8 cellular contexts compared by ENCODE assay signal in genomic region chr5:132866342-132867045, GRCh38. TPM values are rescaled to one million over a fixed set of nuclear protein-coding genes. Genes with fewer than 3 reads are reported as not detected.
DNase-seq lines count a peak whose midpoint lies in the region; ATAC-seq and TF ChIP-seq lines count a peak whose summit lies in the region.

TSS of gene GDF9 (minus strand) at chr5:132866469. CDS start at chr5:132864533, 1,936 bp downstream.
TSS of gene UQCRQ (plus strand) at chr5:132866642. CDS start at chr5:132866882, 240 bp downstream.

- peaks cover 8% of the 10 kb centered on the region for H3K36me3 ChIP-seq in CD4-positive, alpha-beta memory T cell (ENCODE audit: insufficient read depth, low read length)
- H3K36me3 ChIP-seq in duodenal mucosa (ENCODE audit: control insufficient read depth in 1 of 2, insufficient read depth in 2 of 2, low read length in 2 of 2) = peaks cover 15 to 25% of the 10 kb centered on the region in 2 donors

- 0% methylated on average over 36 to 37 of the region's 55 CpGs for WGBS in lower leg skin, 2 donors

- H3K4me1 ChIP-seq in CD4-positive, alpha-beta memory T cell (ENCODE audit: insufficient read depth, low read length) = peaks cover 21% of the 10 kb centered on the region
- peaks cover 17 to 19% of the 10 kb centered on the region in 2 donors for H3K4me1 ChIP-seq in duodenal mucosa (ENCODE audit: control insufficient read depth in 1 of 2, insufficient read depth in 2 of 2, low read length in 2 of 2)

- peak in 1 of 2 donors; percentile 16 for TF ChIP-seq POLR2A in lower leg skin (IDR thresholded peaks at IDR 0.05)

- peak within 1 kb of the TSS; percentile 95 to 100 (median 100) for H3K4me3 Mint-ChIP-seq in CD4-positive, alpha-beta memory T cell
- H3K4me3 Mint-ChIP-seq in activated CD4-positive, alpha-beta memory T cell treated with anti-CD3 and anti-CD28 coated beads, Interleukin-2, amount 10 ng/mL, durations not matched to agents 7 days and 5 days = peak within 1 kb of the TSS; percentile 96

- H3K9ac ChIP-seq in duodenal mucosa (ENCODE audit: low read depth in 1 of 2, low read length in 2 of 2) = peak within 1 kb of the TSS; percentile 98 to 100

- H3K9me3 Mint-ChIP-seq in CD4-positive, alpha-beta memory T cell = no peaks in the 10 kb centered on the region
- H3K9me3 Mint-ChIP-seq in activated CD4-positive, alpha-beta memory T cell treated with anti-CD3 and anti-CD28 coated beads, Interleukin-2, amount 10 ng/mL, durations not matched to agents 7 days and 5 days = no peaks in the 10 kb centered on the region

- peaks cover 18 to 29% (median 22%) of the 10 kb centered on the region in 4 donors for H3K4me1 Mint-ChIP-seq in CD4-positive, alpha-beta memory T cell
- H3K4me1 Mint-ChIP-seq in activated CD4-positive, alpha-beta memory T cell treated with anti-CD3 and anti-CD28 coated beads, Interleukin-2, amount 10 ng/mL, durations not matched to agents 7 days and 5 days = peaks cover 31% of the 10 kb centered on the region

- H3K27ac ChIP-seq in CD4-positive, alpha-beta memory T cell (ENCODE audit: low read depth, low read length) = peak within 1 kb of the TSS; percentile 93
- peak within 1 kb of the TSS; percentile 93 for H3K27ac ChIP-seq in duodenal mucosa (ENCODE audit: low read depth, low read length)

- peak; percentile 98 for ATAC-seq in GM19438 (IDR thresholded peaks at IDR 0.05; ENCODE audit: low read depth, unreplicated experiment)
- ATAC-seq in HG03575 (IDR thresholded peaks at IDR 0.05; ENCODE audit: extremely low read depth, insufficient number of reproducible peaks, low FRiP score, unreplicated experiment) = peak; percentile 96

- DNase-seq in CD4-positive, alpha-beta memory T cell = peak; percentile 92 to 98 (median 96)
- DNase-seq in NCI-H82 (lab: John Stamatoyannopoulos, UW) = peak; percentile 99
- DNase-seq in activated CD4-positive, alpha-beta memory T cell treated with anti-CD3 and anti-CD28 coated beads, Interleukin-2, amount 10 ng/mL, durations not matched to agents 7 days and 5 days = peak; percentile 93
- peak; percentile 96 to 99 for DNase-seq in lower leg skin (ENCODE audit: low spot score in 2 of 2)
- peak; percentile 70 to 90 for DNase-seq in stimulated activated CD4-positive, alpha-beta T cell treated with anti-CD3 and anti-CD28 coated beads, Interleukin-4, amount 100 ng/mL, for 48 hours (ENCODE audit: low read depth in 2 of 2)

- H3K27ac Mint-ChIP-seq in CD4-positive, alpha-beta memory T cell = peak within 1 kb of the TSS; percentile 96 to 100 (median 100)
- peak within 1 kb of the TSS; percentile 94 for H3K27ac Mint-ChIP-seq in activated CD4-positive, alpha-beta memory T cell treated with anti-CD3 and anti-CD28 coated beads, Interleukin-2, amount 10 ng/mL, durations not matched to agents 7 days and 5 days

- POLR2A ChIA-PET in CD4-positive, alpha-beta memory T cell (lab: Charles Lee; ENCODE audit: partially characterized antibody) = interaction anchor here (0.7 to 2.4 kb wide), 13 partner anchors 10 to 1545 kb away, joined by 3 to 18 read pairs (median 5); partner anchors contain the start of genes AFF4, CDKN2AIPNL, HSPA4 and IRF1
- POLR2A ChIA-PET in activated CD4-positive, alpha-beta memory T cell treated with anti-CD3 and anti-CD28 coated beads, Interleukin-2, amount 10 ng/mL, durations not matched to agents 7 days and 5 days (lab: Charles Lee) = interaction anchor here (0.5 to 4.0 kb wide), 15 partner anchors 10 to 455 kb away, joined by 3 to 25 read pairs (median 3); partner anchors contain the start of genes AFF4, HSPA4, IRF1 and KIF3A

- CTCF ChIA-PET in CD4-positive, alpha-beta memory T cell (lab: Charles Lee; ENCODE audit: partially characterized antibody) = interaction anchor here (1.5 to 4.3 kb wide), 2 partner anchors 17 to 341 kb away, joined by 3 to 23 read pairs; no protein-coding TSS in a partner anchor
- CTCF ChIA-PET in activated CD4-positive, alpha-beta memory T cell treated with anti-CD3 and anti-CD28 coated beads, Interleukin-2, amount 10 ng/mL, durations not matched to agents 7 days and 5 days (lab: Charles Lee) = interaction anchor here (0.9 to 2.0 kb wide), 6 partner anchors 14 to 339 kb away, joined by 3 to 7 read pairs (median 4); partner anchors contain the start of gene SHROOM1

- H3K27me3 ChIP-seq in CD4-positive, alpha-beta memory T cell (ENCODE audit: insufficient read depth, low read length) = no peaks in the 10 kb centered on the region
- no peaks in the 10 kb centered on the region for H3K27me3 ChIP-seq in duodenal mucosa (ENCODE audit: control insufficient read depth in 1 of 2, insufficient read depth in 2 of 2, low read length in 2 of 2)

- no peaks in the 10 kb centered on the region for H3K27me3 Mint-ChIP-seq in CD4-positive, alpha-beta memory T cell
- no peaks in the 10 kb centered on the region for H3K27me3 Mint-ChIP-seq in activated CD4-positive, alpha-beta memory T cell treated with anti-CD3 and anti-CD28 coated beads, Interleukin-2, amount 10 ng/mL, durations not matched to agents 7 days and 5 days

- H3K4me3 ChIP-seq in CD4-positive, alpha-beta memory T cell (ENCODE audit: low read length in 2 of 2) = peak within 1 kb of the TSS; percentile 79 to 90
- H3K4me3 ChIP-seq in duodenal mucosa (ENCODE audit: low read depth in 1 of 2, low read length in 2 of 2) (peak within 1 kb of the TSS; percentile 90 to 94), lower leg skin (ENCODE audit: low read depth, poor library complexity, severe bottlenecking) (peak within 1 kb of the TSS; percentile 79)

- peaks cover 12 to 34% of the 10 kb centered on the region in 2 donors for H3K36me3 Mint-ChIP-seq in CD4-positive, alpha-beta memory T cell
- H3K36me3 Mint-ChIP-seq in activated CD4-positive, alpha-beta memory T cell treated with anti-CD3 and anti-CD28 coated beads, Interleukin-2, amount 10 ng/mL, durations not matched to agents 7 days and 5 days (ENCODE audit: low read depth) = peaks cover 30% of the 10 kb centered on the region

- no peaks in the 10 kb centered on the region for H3K9me3 ChIP-seq in CD4-positive, alpha-beta memory T cell (ENCODE audit: control insufficient read depth in 1 of 2, low read length in 2 of 2)
- H3K9me3 ChIP-seq in duodenal mucosa (ENCODE audit: control insufficient read depth in 1 of 2, low read length in 2 of 2) = no peaks in the 10 kb centered on the region

- intact Hi-C loops in CD4-positive, alpha-beta memory T cell (cut with micrococcal nuclease) = loop anchor here (1.0 to 5.0 kb wide), 3 partner anchors 96 to 185 kb away; partner anchors contain the start of genes AFF4 and CCNI2
- intact Hi-C loops in lower leg skin (cut with DNase I; ENCODE audit: low total_unique reads) = no loop called here

- no peak for TF ChIP-seq CTCF in lower leg skin (IDR thresholded peaks at IDR 0.05)

RNA-seq across cellular contexts. Expression of gene GDF9, which starts in this region (rescaled TPM):
- total RNA-seq in CD4-positive, alpha-beta memory T cell = 1 to 10 TPM; 1.1 to 1.9 TPM
- under 1 TPM; 0.13 to 0.30 TPM for polyA plus RNA-seq in CD4-positive, alpha-beta memory T cell
- total RNA-seq in activated CD4-positive, alpha-beta memory T cell treated with anti-CD3 and anti-CD28 coated beads, Interleukin-2, amount 10 ng/mL, durations not matched to agents 7 days and 5 days = 1 to 10 TPM in 1 of 2 experiments, under 1 TPM in 1; 0.68 to 1.2 TPM
- under 1 TPM; 0.17 to 0.44 (median 0.36) TPM for total RNA-seq in lower leg skin

RNA-seq across cellular contexts. Expression of gene UQCRQ, which starts in this region (rescaled TPM):
- total RNA-seq in CD4-positive, alpha-beta memory T cell = 100 to 1,000 TPM; 124 to 127 TPM
- 100 to 1,000 TPM; 471 to 536 TPM for polyA plus RNA-seq in CD4-positive, alpha-beta memory T cell
- 100 to 1,000 TPM; 281 to 293 TPM for total RNA-seq in activated CD4-positive, alpha-beta memory T cell treated with anti-CD3 and anti-CD28 coated beads, Interleukin-2, amount 10 ng/mL, durations not matched to agents 7 days and 5 days
- total RNA-seq in lower leg skin = 100 to 1,000 TPM in 2 of 4 donors, 10 to 100 TPM in 2; 56.0 to 122 (median 88.0) TPM

Comparison
In these comparisons a context has a peak if more than half of its experiments do, and no peak if none do; other contexts are left out.
1. Peak in every context shown above with its lines: DNase-seq, ATAC-seq, H3K4me3 ChIP-seq and H3K27ac ChIP-seq.